Comparison of ENCODE assay signal across 31 cellular contexts in genomic region chr20:58815448-58815847, GRCh38. TPM values are rescaled to one million over a fixed set of nuclear protein-coding genes. Genes with fewer than 3 reads are reported as not detected.
"Had no signal": no experiment of that assay in that cellular context is flagged by ENCODE, and none has a peak within 500 bp of the region (broad histone marks: within the 10 kb centered on the region; RNA-seq: fewer than 3 reads in every experiment).

No MANE protein-coding gene starts in this region.

- H3K4me1 Mint-ChIP-seq: memory B cell, naive B cell had no signal

- H3K36me3 Mint-ChIP-seq: memory B cell; natural killer cell treated with Interleukin-12 subunit alpha and Interleukin-12 subunit beta and Interleukin-15 and Interleukin-18, amount 100 ng/mL, for 72 hours had no signal

- FAIRE-seq: endothelial cell of umbilical vein, kidney had no signal

- H3K4me1 ChIP-seq: foreskin keratinocyte, gastroesophageal sphincter, heart left ventricle, neural progenitor cell, prostate gland, right atrium auricular region, suprapubic skin, transverse colon, upper lobe of right lung, vagina had no signal

- H2AFZ ChIP-seq: hepatocyte, neural progenitor cell had no signal

- H3K4me2 ChIP-seq: hepatocyte, neural progenitor cell, smooth muscle cell had no signal

- DNase-seq: dermis blood vessel endothelial cell; effector memory CD4-positive, alpha-beta T cell; foreskin keratinocyte; heart left ventricle; kidney; mucosa of descending colon; naive B cell; nucleus accumbens; stimulated activated CD4-positive, alpha-beta T cell treated with anti-CD3 and anti-CD28 coated beads, Interleukin-12 subunit alpha, Interleukin-12 subunit beta, amount 100 ng/mL, for 4 hours; stimulated activated CD4-positive, alpha-beta T cell treated with anti-CD3 and anti-CD28 coated beads, Interleukin-1b, Interleukin-23, amount 100 ng/mL, for 48 hours; stimulated activated CD4-positive, alpha-beta T cell treated with anti-CD3 and anti-CD28 coated beads, Interleukin-4, amount 100 ng/mL, for 1 hour; stimulated activated CD8-positive, alpha-beta memory T cell treated with anti-CD3 and anti-CD28 coated beads, Interleukin-4, amount 100 ng/mL, for 48 hours; stimulated activated naive CD4-positive, alpha-beta T cell; stimulated activated naive CD8-positive, alpha-beta T cell treated with anti-CD3 and anti-CD28 coated beads, Interleukin-15, amount 100 ng/mL, for 72 hours; transverse colon; upper lobe of right lung had no signal

- ATAC-seq: foreskin keratinocyte; gastroesophageal sphincter; heart left ventricle; left lobe of liver; mucosa of descending colon; natural killer cell treated with Interleukin-12 subunit alpha and Interleukin-12 subunit beta and Interleukin-15 and Interleukin-18, amount 100 ng/mL, for 72 hours; sciatic nerve; stimulated activated naive CD8-positive, alpha-beta T cell treated with anti-CD3 and anti-CD28 coated beads, Interleukin-15, amount 100 ng/mL, for 72 hours; upper lobe of right lung had no signal

- H3K4me3 Mint-ChIP-seq: memory B cell; naive B cell; natural killer cell treated with Interleukin-12 subunit alpha and Interleukin-12 subunit beta and Interleukin-15 and Interleukin-18, amount 100 ng/mL, for 72 hours; neural progenitor cell; stimulated activated naive CD8-positive, alpha-beta T cell treated with anti-CD3 and anti-CD28 coated beads, Interleukin-15, amount 100 ng/mL, for 72 hours had no signal

- H3K36me3 ChIP-seq: esophagus muscularis mucosa, gastroesophageal sphincter, heart left ventricle, neural progenitor cell, prostate gland, right atrium auricular region, suprapubic skin, transverse colon, upper lobe of right lung, vagina had no signal

- H3K9ac ChIP-seq: neural progenitor cell had no signal

- H3K27me3 ChIP-seq: gastroesophageal sphincter, hepatocyte, neural progenitor cell, right atrium auricular region, vagina had no signal

- H3K4me3 ChIP-seq: esophagus muscularis mucosa, gastroesophageal sphincter, heart left ventricle, hepatocyte, lung, mucosa of descending colon, neural progenitor cell, prostate gland, right atrium auricular region, smooth muscle cell, suprapubic skin, transverse colon, upper lobe of right lung, vagina had no signal

- H3K9me3 ChIP-seq: esophagus muscularis mucosa, gastroesophageal sphincter, heart left ventricle, mucosa of descending colon, prostate gland, right atrium auricular region, suprapubic skin, transverse colon, upper lobe of right lung, vagina had no signal

- H3K27ac ChIP-seq: esophagus muscularis mucosa, foreskin keratinocyte, gastroesophageal sphincter, heart left ventricle, hepatocyte, neural progenitor cell, prostate gland, right atrium auricular region, suprapubic skin, transverse colon, upper lobe of right lung, vagina had no signal

- H3K9me3 Mint-ChIP-seq: natural killer cell treated with Interleukin-12 subunit alpha and Interleukin-12 subunit beta and Interleukin-15 and Interleukin-18, amount 100 ng/mL, for 72 hours had no signal

- H3K79me2 ChIP-seq: hepatocyte had no signal

- H3K27ac Mint-ChIP-seq: memory B cell; naive B cell; natural killer cell treated with Interleukin-12 subunit alpha and Interleukin-12 subunit beta and Interleukin-15 and Interleukin-18, amount 100 ng/mL, for 72 hours; neural progenitor cell had no signal

RNA-seq across cellular contexts. Expression of gene GNAS-AS1, which starts 35.3 kb away (rescaled TPM):
- total RNA-seq: dermis blood vessel endothelial cell, hepatocyte, right atrium auricular region, suprapubic skin, vagina had no signal
- polyA plus RNA-seq: smooth muscle cell had no signal
